ENCODE assay signal across 17 cellular contexts in the genomic region with DNA sequence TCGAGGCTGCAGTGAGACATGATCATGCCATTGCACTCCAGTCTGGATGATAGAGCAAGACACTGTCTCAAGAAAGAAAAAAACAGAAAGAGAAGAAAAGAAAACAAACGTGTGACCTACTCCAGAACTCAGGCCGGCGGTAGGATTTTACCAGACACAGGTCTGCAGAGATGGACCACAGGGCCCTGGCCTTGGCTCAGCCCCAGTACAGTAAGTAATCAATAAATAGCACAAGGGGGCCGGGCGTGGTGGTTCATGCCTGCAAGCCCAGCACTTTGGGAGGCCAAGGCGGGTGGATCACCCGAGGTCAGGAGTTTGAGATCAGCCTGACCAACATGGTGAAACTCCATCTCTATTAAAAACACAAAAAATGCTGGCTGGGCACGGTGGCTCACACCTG. TPM values are rescaled to one million over a fixed set of nuclear protein-coding genes. Genes with fewer than 3 reads are reported as not detected.
DNase-seq lines count a peak whose midpoint lies in the region; ATAC-seq and TF ChIP-seq lines count a peak whose summit lies in the region.
"Had no signal": no experiment of that assay in that cellular context is flagged by ENCODE, and none has a peak within 500 bp of the region (broad histone marks: within the 10 kb centered on the region; RNA-seq: fewer than 3 reads in every experiment).

No MANE protein-coding gene starts in this region.

- H3K9me3 ChIP-seq in CD8-positive, alpha-beta memory T cell (ENCODE audit: low read length) = no peaks in the 10 kb centered on the region
- H3K9me3 ChIP-seq: BLaER1 had no signal

- no peaks in the 10 kb centered on the region for H3K4me1 Mint-ChIP-seq in CD8-positive, alpha-beta memory T cell
- H3K4me1 Mint-ChIP-seq in WTC11 = no peaks in the 10 kb centered on the region
- H3K4me1 Mint-ChIP-seq: GM23338, H9 had no signal

- CTCF ChIA-PET in CD8-positive, alpha-beta memory T cell (lab: Charles Lee) = no interaction called here
- CTCF ChIA-PET in WTC11 (lab: Charles Lee) = interaction anchor here (1.6 kb wide), 1 partner anchor 667 kb away, joined by 3 read pairs; no protein-coding TSS in a partner anchor
- CTCF ChIA-PET in GM10248 (lab: Yijun Ruan, JAX) = no interaction called here

- H3K9me3 Mint-ChIP-seq in CD8-positive, alpha-beta memory T cell = peaks cover 0 to 1% (median 0%) of the 10 kb centered on the region in 5 donors
- no peaks in the 10 kb centered on the region for H3K9me3 Mint-ChIP-seq in WTC11
- H3K9me3 Mint-ChIP-seq: CD4-positive, CD25-positive, alpha-beta regulatory T cell; CD8-positive, alpha-beta T cell; GM23338; H9 had no signal

- no peak for DNase-seq in CD8-positive, alpha-beta memory T cell
- no peak for DNase-seq in HL-60 (ENCODE audit: low read depth in 1 of 2, low spot score in 1 of 2)
- DNase-seq in WTC11 (ENCODE audit: low spot score) = no peak
- no peak for DNase-seq in GM10248 (ENCODE audit: extremely low spot score)
- DNase-seq in SK-N-DZ (ENCODE audit: low spot score) = no peak
- DNase-seq in NOMO-1 treated with dmso at 0.1 percent for 144 hours (lab: John Stamatoyannopoulos, UW; ENCODE audit: unreplicated experiment) = no peak
- DNase-seq: CD4-positive, CD25-positive, alpha-beta regulatory T cell; CD8-positive, alpha-beta T cell; DMS 273 treated with DMSO at 0.1 percent for 48 hours; DMS79; EL; GDM1; H9 had no signal

- POLR2A ChIA-PET in CD8-positive, alpha-beta memory T cell (lab: Charles Lee) = no interaction called here
- POLR2A ChIA-PET in WTC11 (lab: Charles Lee) = no interaction called here
- POLR2A ChIA-PET in GM10248 (lab: Yijun Ruan, JAX) = no interaction called here

- no peak overlapping the region for H3K27ac Mint-ChIP-seq in CD8-positive, alpha-beta memory T cell
- peak overlapping the region; percentile 74; the same call in 1 of the 2 replicates for H3K27ac Mint-ChIP-seq in WTC11
- H3K27ac Mint-ChIP-seq: B cell; CD4-positive, CD25-positive, alpha-beta regulatory T cell; CD8-positive, alpha-beta T cell; GM23338; H9 had no signal

- H3K36me3 Mint-ChIP-seq in CD8-positive, alpha-beta memory T cell = peaks cover 0 to 2% (median 0%) of the 10 kb centered on the region in 3 donors
- H3K36me3 Mint-ChIP-seq in WTC11 = no peaks in the 10 kb centered on the region
- H3K36me3 Mint-ChIP-seq: CD4-positive, CD25-positive, alpha-beta regulatory T cell; CD8-positive, alpha-beta T cell had no signal

- ATAC-seq in WTC11 = no peak
- ATAC-seq: CD8-positive, alpha-beta T cell; GM23338 had no signal

- H3K4me1 ChIP-seq in CD8-positive, alpha-beta memory T cell (ENCODE audit: insufficient read depth, low read length) = no peaks in the 10 kb centered on the region

- H3K36me3 ChIP-seq in CD8-positive, alpha-beta memory T cell (ENCODE audit: insufficient read depth, low read length) = no peaks in the 10 kb centered on the region
- H3K36me3 ChIP-seq: BLaER1 had no signal

- H3K27me3 ChIP-seq in CD8-positive, alpha-beta memory T cell (ENCODE audit: insufficient read depth, low read length, poor library complexity, severe bottlenecking) = no peaks in the 10 kb centered on the region
- no peaks in the 10 kb centered on the region for H3K27me3 ChIP-seq in HL-60 (ENCODE audit: insufficient read depth, poor library complexity, severe bottlenecking)
- H3K27me3 ChIP-seq: BLaER1 had no signal

- peak overlapping the region; percentile 16 for H3K27ac ChIP-seq in CD8-positive, alpha-beta memory T cell (ENCODE audit: low read depth, low read length)
- peak overlapping the region; percentile 89 for H3K27ac ChIP-seq in HL-60 (replicated peaks)
- H3K27ac ChIP-seq: BLaER1, C4-2B had no signal

- TF ChIP-seq CTCF in HL-60 (IDR thresholded peaks at IDR 0.05; ENCODE audit: insufficient read depth, low read length) (no peak), WTC11 (IDR thresholded peaks at IDR 0.05) (no peak), GM10248 (IDR thresholded peaks at IDR 0.05; ENCODE audit: control extremely low read depth, extremely low read depth, low read depth, missing control alignments) (no peak)

- no peaks in the 10 kb centered on the region for H3K27me3 Mint-ChIP-seq in CD8-positive, alpha-beta memory T cell
- H3K27me3 Mint-ChIP-seq in WTC11 (ENCODE audit: low read depth) = no peaks in the 10 kb centered on the region

- H3K4me3 ChIP-seq in CD8-positive, alpha-beta memory T cell (ENCODE audit: low read length) = no peak overlapping the region
- no peak overlapping the region for H3K4me3 ChIP-seq in HL-60 (replicated peaks; ENCODE audit: insufficient read depth, low read length)
- H3K4me3 ChIP-seq: BLaER1, GM23338 had no signal

- no peak overlapping the region for H3K4me3 Mint-ChIP-seq in CD8-positive, alpha-beta memory T cell
- no peak overlapping the region for H3K4me3 Mint-ChIP-seq in WTC11
- H3K4me3 Mint-ChIP-seq: B cell; CD8-positive, alpha-beta T cell; GM23338; H9 had no signal

TF ChIP-seq in WTC11, 78 proteins besides CTCF, POLR2A, EP300 and RAD21 (continues in another document):
- no peak for TF ChIP-seq ZNF396 (CRISPR knock-in tag; IDR thresholded peaks at IDR 0.05; ENCODE audit: borderline replicate concordance)
- TF ChIP-seq FOXP4 (CRISPR knock-in tag; IDR thresholded peaks at IDR 0.05) = no peak
- TF ChIP-seq, protein P1, sequence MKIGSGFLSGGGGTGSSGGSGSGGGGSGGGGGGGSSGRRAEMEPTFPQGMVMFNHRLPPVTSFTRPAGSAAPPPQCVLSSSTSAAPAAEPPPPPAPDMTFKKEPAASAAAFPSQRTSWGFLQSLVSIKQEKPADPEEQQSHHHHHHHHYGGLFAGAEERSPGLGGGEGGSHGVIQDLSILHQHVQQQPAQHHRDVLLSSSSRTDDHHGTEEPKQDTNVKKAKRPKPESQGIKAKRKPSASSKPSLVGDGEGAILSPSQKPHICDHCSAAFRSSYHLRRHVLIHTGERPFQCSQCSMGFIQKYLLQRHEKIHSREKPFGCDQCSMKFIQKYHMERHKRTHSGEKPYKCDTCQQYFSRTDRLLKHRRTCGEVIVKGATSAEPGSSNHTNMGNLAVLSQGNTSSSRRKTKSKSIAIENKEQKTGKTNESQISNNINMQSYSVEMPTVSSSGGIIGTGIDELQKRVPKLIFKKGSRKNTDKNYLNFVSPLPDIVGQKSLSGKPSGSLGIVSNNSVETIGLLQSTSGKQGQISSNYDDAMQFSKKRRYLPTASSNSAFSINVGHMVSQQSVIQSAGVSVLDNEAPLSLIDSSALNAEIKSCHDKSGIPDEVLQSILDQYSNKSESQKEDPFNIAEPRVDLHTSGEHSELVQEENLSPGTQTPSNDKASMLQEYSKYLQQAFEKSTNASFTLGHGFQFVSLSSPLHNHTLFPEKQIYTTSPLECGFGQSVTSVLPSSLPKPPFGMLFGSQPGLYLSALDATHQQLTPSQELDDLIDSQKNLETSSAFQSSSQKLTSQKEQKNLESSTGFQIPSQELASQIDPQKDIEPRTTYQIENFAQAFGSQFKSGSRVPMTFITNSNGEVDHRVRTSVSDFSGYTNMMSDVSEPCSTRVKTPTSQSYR (CRISPR knock-in tag; IDR thresholded peaks at IDR 0.05) = no peak
- no peak for TF ChIP-seq ESRRA (CRISPR knock-in tag; IDR thresholded peaks at IDR 0.05; ENCODE audit: borderline replicate concordance)
- TF ChIP-seq STAT6 (CRISPR knock-in tag; conservative IDR thresholded peaks at IDR 0.05; ENCODE audit: low read depth) = no peak
- TF ChIP-seq MXD4 (CRISPR knock-in tag; IDR thresholded peaks at IDR 0.05; ENCODE audit: borderline replicate concordance) = no peak

RNA-seq across cellular contexts. Expression of gene TNRC18, which starts 35.5 kb away (rescaled TPM):
- total RNA-seq in CD8-positive, alpha-beta memory T cell = 10 to 100 TPM; 44.7 to 47.4 TPM
- 2.1 TPM for polyA plus RNA-seq in CD8-positive, alpha-beta memory T cell
- 29.1 to 55.0 TPM (median 34.2 TPM) in 3 replicates for total RNA-seq in WTC11 (2021)
- polyA plus RNA-seq in SK-N-DZ (2014; cell fraction: cytosol; rRNA removed) = 9.9 and 18.7 TPM in 2 replicates
- polyA plus RNA-seq in SK-N-DZ (2014; cell fraction: nucleus; rRNA removed) = 14.0 and 23.4 TPM in 2 replicates

RNA-seq across cellular contexts. Expression of gene FBXL18, which starts 54.5 kb away (rescaled TPM):
- 10 to 100 TPM; 16.3 to 16.9 TPM for total RNA-seq in CD8-positive, alpha-beta memory T cell
- 3.0 TPM for polyA plus RNA-seq in CD8-positive, alpha-beta memory T cell
- 18.9 to 22.0 TPM (median 21.8 TPM) in 3 replicates for total RNA-seq in WTC11 (2021)
- polyA plus RNA-seq in SK-N-DZ (2014; cell fraction: cytosol; rRNA removed) = 6.6 and 10.6 TPM in 2 replicates
- polyA plus RNA-seq in SK-N-DZ (2014; cell fraction: nucleus; rRNA removed) = 4.4 and 5.9 TPM in 2 replicates
